Comparison of ENCODE assay signal across 8 cellular contexts in the genomic region with DNA sequence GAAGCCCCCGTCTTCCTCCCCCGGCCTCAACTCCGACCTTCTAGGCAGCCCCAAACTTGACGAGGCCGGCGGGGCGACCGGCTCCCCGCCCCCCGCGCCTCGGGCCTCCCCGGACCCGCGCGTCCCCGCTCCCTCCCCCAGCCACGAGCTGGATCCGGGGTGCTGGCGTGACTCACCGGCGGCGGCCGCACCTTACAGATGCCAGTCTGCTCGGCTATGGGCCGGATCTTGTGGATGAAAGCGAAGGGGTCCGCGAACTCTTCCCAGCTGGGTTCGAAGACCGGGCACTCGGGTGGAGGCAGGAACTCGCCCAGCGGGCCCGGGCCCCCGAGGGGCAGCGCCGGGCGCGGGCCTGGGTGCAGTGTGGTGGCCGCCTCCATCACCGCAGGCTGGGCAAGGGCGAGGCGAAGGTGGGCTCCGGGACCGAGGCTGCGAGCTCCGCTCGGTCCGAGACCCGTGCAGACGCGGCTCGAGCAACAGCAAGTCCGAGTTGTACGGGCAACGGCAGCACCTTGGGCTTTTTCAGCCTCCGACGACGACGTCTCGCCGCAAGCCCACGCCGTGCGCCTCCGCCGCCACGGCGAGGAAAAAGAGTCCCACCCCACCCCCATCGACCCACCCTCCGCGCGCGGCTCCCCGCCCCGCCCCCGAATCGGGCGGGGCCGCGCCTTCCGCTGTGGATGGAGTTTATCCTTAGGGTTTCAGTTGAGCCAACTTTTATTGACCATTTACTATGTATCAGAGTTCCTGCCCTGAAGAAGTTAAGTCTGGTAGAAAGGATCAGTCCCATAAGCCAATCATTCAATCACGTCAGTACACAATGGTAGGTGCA. TPM values are rescaled to one million over a fixed set of nuclear protein-coding genes. Genes with fewer than 3 reads are reported as not detected.
DNase-seq lines count a peak whose midpoint lies in the region; ATAC-seq and TF ChIP-seq lines count a peak whose summit lies in the region.

A gene (minus strand): TSS at position 496 of the 832 bp plus-strand sequence. CDS start 116 bp downstream, at position 380.

- POLR2A ChIA-PET in naive thymus-derived CD8-positive, alpha-beta T cell (lab: Charles Lee) = interaction anchor here (0.7 to 1.1 kb wide), 2 partner anchors 10 to 12 kb away, joined by 3 read pairs; no protein-coding TSS in a partner anchor

- H3K27ac Mint-ChIP-seq in naive thymus-derived CD8-positive, alpha-beta T cell = peak within 1 kb of the TSS; percentile 55 to 91 (median 82)
- peak within 1 kb of the TSS; percentile 67 for H3K27ac Mint-ChIP-seq in stimulated activated naive CD8-positive, alpha-beta T cell treated with anti-CD3 and anti-CD28 coated beads, Interleukin-15, Interleukin-2, amounts not matched to agents 100 ng/mL and 50 ng/mL, for 24 hours

- H3K4me1 Mint-ChIP-seq in naive thymus-derived CD8-positive, alpha-beta T cell = peaks cover 26 to 62% (median 55%) of the 10 kb centered on the region in 4 donors
- peaks cover 73% of the 10 kb centered on the region for H3K4me1 Mint-ChIP-seq in stimulated activated naive CD8-positive, alpha-beta T cell treated with anti-CD3 and anti-CD28 coated beads, Interleukin-15, Interleukin-2, amounts not matched to agents 100 ng/mL and 50 ng/mL, for 24 hours (ENCODE audit: low read depth)

- no peak for TF ChIP-seq CTCF in fibroblast of the aortic adventitia (IDR thresholded peaks at IDR 0.05; ENCODE audit: insufficient read depth, low read length)

- H3K9me3 ChIP-seq in BLaER1 = no peaks in the 10 kb centered on the region

- peak within 1 kb of the TSS; percentile 75 to 97 (median 84) for H3K4me3 Mint-ChIP-seq in naive thymus-derived CD8-positive, alpha-beta T cell
- peak within 1 kb of the TSS; percentile 89 for H3K4me3 Mint-ChIP-seq in stimulated activated naive CD8-positive, alpha-beta T cell treated with anti-CD3 and anti-CD28 coated beads, Interleukin-15, Interleukin-2, amounts not matched to agents 100 ng/mL and 50 ng/mL, for 24 hours

- no peaks in the 10 kb centered on the region for H3K27me3 ChIP-seq in BLaER1

- H3K4me3 ChIP-seq in BLaER1 = peak within 1 kb of the TSS; percentile 98
- H3K4me3 ChIP-seq in fibroblast of the aortic adventitia (ENCODE audit: low read depth, low read length) = peak within 1 kb of the TSS; percentile 84

- peak; percentile 63 for TF ChIP-seq POLR2A in Raji (IDR thresholded peaks at IDR 0.05; ENCODE audit: insufficient read depth, low read depth, low read length)

- H3K4me2 ChIP-seq in BLaER1 = peak within 1 kb of the TSS; percentile 95

- no peaks in the 10 kb centered on the region for H3K36me3 Mint-ChIP-seq in naive thymus-derived CD8-positive, alpha-beta T cell
- H3K36me3 Mint-ChIP-seq in stimulated activated naive CD8-positive, alpha-beta T cell treated with anti-CD3 and anti-CD28 coated beads, Interleukin-15, Interleukin-2, amounts not matched to agents 100 ng/mL and 50 ng/mL, for 24 hours (ENCODE audit: low read depth) = no peaks in the 10 kb centered on the region

- H3K4me1 ChIP-seq in BLaER1 = peaks cover 69% of the 10 kb centered on the region

- DNase-seq in HPDE6-E6E7 (ENCODE audit: extremely low spot score) (peak; percentile 75), fibroblast of the aortic adventitia (ENCODE audit: low read depth) (peak; percentile 81)
- DNase-seq in activated effector memory CD4-positive, alpha-beta T cell treated with Interleukin-2 at 50 U/mL for 16 hours = peak; percentile 53
- peak; percentile 38 to 77 (median 52) for DNase-seq in naive thymus-derived CD8-positive, alpha-beta T cell

- no peaks in the 10 kb centered on the region for H3K9me3 Mint-ChIP-seq in naive thymus-derived CD8-positive, alpha-beta T cell
- no peaks in the 10 kb centered on the region for H3K9me3 Mint-ChIP-seq in stimulated activated naive CD8-positive, alpha-beta T cell treated with anti-CD3 and anti-CD28 coated beads, Interleukin-15, Interleukin-2, amounts not matched to agents 100 ng/mL and 50 ng/mL, for 24 hours

- ATAC-seq in naive thymus-derived CD8-positive, alpha-beta T cell = peak; percentile 57 to 62
- no peak for ATAC-seq in GM18868 (IDR thresholded peaks at IDR 0.05; ENCODE audit: unreplicated experiment)

- peak within 1 kb of the TSS; percentile 98 for H3K9ac ChIP-seq in BLaER1

- H4K20me1 ChIP-seq in BLaER1 = peaks cover 40% of the 10 kb centered on the region

- H3K27ac ChIP-seq in BLaER1 = peak within 1 kb of the TSS; percentile 98

- H3K27me3 Mint-ChIP-seq in naive thymus-derived CD8-positive, alpha-beta T cell = no peaks in the 10 kb centered on the region
- H3K27me3 Mint-ChIP-seq in stimulated activated naive CD8-positive, alpha-beta T cell treated with anti-CD3 and anti-CD28 coated beads, Interleukin-15, Interleukin-2, amounts not matched to agents 100 ng/mL and 50 ng/mL, for 24 hours = peaks cover 5% of the 10 kb centered on the region

- peaks cover 5% of the 10 kb centered on the region; the same call in 1 of the 2 replicates for H3K36me3 ChIP-seq in BLaER1

RNA-seq across cellular contexts. Expression of the gene that starts here (rescaled TPM):
- 56.4 and 117 TPM in 2 replicates for total RNA-seq in fibroblast of the aortic adventitia (ENCODE audit: low replicate concordance)
- total RNA-seq in naive thymus-derived CD8-positive, alpha-beta T cell = 10 to 100 TPM; 45.6 to 48.0 TPM
- polyA plus RNA-seq in naive thymus-derived CD8-positive, alpha-beta T cell = 10 to 100 TPM in 2 of 3 donors, 1 to 10 TPM in 1; 7.9 to 11.9 (median 11.5) TPM
